8 cellular contexts compared by ENCODE assay signal in the genomic region with DNA sequence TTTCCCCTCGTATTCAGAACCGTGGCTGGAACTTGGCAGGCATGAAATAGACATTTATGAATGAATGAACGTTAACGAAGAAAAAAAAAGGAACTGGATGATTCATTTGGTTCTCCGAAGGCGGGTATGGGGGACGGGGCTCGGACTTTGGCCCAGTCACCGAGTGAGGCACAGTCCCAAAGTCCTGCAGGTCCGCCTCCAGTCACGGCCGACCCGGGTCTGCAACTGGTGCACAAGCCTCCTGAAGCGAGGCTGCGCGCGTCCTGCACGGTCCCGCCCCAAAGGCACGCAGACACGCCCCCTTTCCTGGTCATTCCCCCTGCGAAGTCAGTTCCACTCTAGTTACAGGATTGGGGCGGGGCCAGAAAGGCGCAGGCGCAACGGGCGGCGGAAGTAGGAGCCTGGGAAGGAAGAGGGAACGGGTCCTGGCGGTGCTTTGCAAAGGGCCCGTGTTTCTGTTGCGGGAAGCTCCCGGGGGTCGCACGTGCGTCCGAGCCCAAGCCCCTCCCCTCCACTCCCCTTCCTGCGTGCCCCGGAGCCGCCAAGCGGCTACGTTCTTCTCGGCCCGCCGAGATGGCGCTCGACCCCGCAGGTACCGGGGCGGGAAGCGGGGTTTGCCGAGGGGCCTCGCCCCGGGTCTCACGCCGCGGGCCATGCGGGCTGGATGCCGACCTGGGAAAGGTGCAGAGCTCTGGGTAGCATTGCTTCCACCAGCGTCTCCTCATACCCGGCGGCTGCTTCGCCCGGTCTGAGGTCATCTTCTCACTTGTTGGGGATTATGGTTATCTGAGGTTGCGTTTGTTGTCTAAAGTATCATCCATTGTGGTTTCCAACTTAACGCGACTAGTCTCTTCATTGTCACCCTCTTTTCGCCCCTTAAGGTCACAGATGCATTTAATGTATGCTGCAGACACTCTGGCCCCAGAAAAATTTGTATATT. TPM values are rescaled to one million over a fixed set of nuclear protein-coding genes. Genes with fewer than 3 reads are reported as not detected.
DNase-seq lines count a peak whose midpoint lies in the region; ATAC-seq lines count a peak whose summit lies in the region.

A gene with protein sequence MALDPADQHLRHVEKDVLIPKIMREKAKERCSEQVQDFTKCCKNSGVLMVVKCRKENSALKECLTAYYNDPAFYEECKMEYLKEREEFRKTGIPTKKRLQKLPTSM (plus strand): TSS at position 399 of the 940 bp plus-strand sequence. CDS start 175 bp downstream, at position 574.

- peaks cover 7% of the 10 kb centered on the region for H3K4me1 ChIP-seq in effector memory CD4-positive, alpha-beta T cell (ENCODE audit: control insufficient read depth, insufficient read depth, low read length, poor library complexity, severe bottlenecking)

- H3K9me3 ChIP-seq in effector memory CD4-positive, alpha-beta T cell (ENCODE audit: control insufficient read depth, low read length): no peaks in the 10 kb centered on the region

- no peaks in the 10 kb centered on the region for H3K36me3 ChIP-seq in effector memory CD4-positive, alpha-beta T cell (ENCODE audit: control insufficient read depth, insufficient read depth, low read length)

- peaks cover 25% of the 10 kb centered on the region for H3K4me1 Mint-ChIP-seq in memory B cell

- peak; percentile 99 for ATAC-seq in GM21360 (IDR thresholded peaks at IDR 0.05; ENCODE audit: unreplicated experiment)
- ATAC-seq in memory B cell (ENCODE audit: low read depth): peak; percentile 88

- H3K27ac ChIP-seq in effector memory CD4-positive, alpha-beta T cell (ENCODE audit: insufficient read depth, low read length, poor library complexity, severe bottlenecking): peak within 1 kb of the TSS; percentile 69

- peak within 1 kb of the TSS; percentile 98 for H3K4me3 Mint-ChIP-seq in memory B cell

- no peaks in the 10 kb centered on the region for H3K27me3 Mint-ChIP-seq in memory B cell

- H3K27ac Mint-ChIP-seq in memory B cell: peak within 1 kb of the TSS; percentile 69

- no peaks in the 10 kb centered on the region for H3K27me3 ChIP-seq in effector memory CD4-positive, alpha-beta T cell (replicated peaks; ENCODE audit: control insufficient read depth, insufficient read depth, low read length, poor library complexity, severe bottlenecking)

- DNase-seq in COLO668 (lab: John Stamatoyannopoulos, UW; ENCODE audit: unreplicated experiment) (peak; percentile 94), HT1080 (ENCODE audit: low read depth) (peak; percentile 98), NOMO-1 treated with DMSO at 0.1 percent for 48 hours (lab: John Stamatoyannopoulos, UW; ENCODE audit: unreplicated experiment) (peak; percentile 94), memory B cell (ENCODE audit: low spot score in 2 of 2) (peak; percentile 63 to 76)
- DNase-seq in activated CD8-positive, alpha-beta memory T cell treated with anti-CD3 and anti-CD28 coated beads for 4 hours (ENCODE audit: low read depth in 2 of 2): peak; percentile 80 to 86
- DNase-seq in effector memory CD4-positive, alpha-beta T cell: peak; percentile 84 to 90 (median 84)
- peak; percentile 93 for DNase-seq in stimulated activated CD8-positive, alpha-beta memory T cell treated with anti-CD3 and anti-CD28 coated beads, Interleukin-12 subunit alpha, Interleukin-12 subunit beta, amount 100 ng/mL, for 24 hours (ENCODE audit: extremely low read depth)

- H3K9me3 Mint-ChIP-seq in memory B cell: peaks cover 1% of the 10 kb centered on the region

- H3K36me3 Mint-ChIP-seq in memory B cell: peaks cover 2% of the 10 kb centered on the region

- peak within 1 kb of the TSS; percentile 87 for H3K4me3 ChIP-seq in effector memory CD4-positive, alpha-beta T cell (ENCODE audit: insufficient read depth, low read depth, low read length, poor library complexity, severe bottlenecking)

RNA-seq across cellular contexts. Expression of the gene that starts here (rescaled TPM):
- total RNA-seq in HT1080 (2014; rRNA removed; shearing (Covaris generic)): 17.4 and 22.1 TPM in 2 replicates
- polyA plus RNA-seq in HT1080 (2015; cell fraction: cytosol; rRNA removed): 66.5 and 72.8 TPM in 2 replicates
- polyA plus RNA-seq in HT1080 (2015; cell fraction: nucleus; rRNA removed): 29.8 and 31.7 TPM in 2 replicates

Comparison
In these comparisons a context has a peak if more than half of its experiments do, and no peak if none do; other contexts are left out.
1. Peak in every context shown above with its lines: DNase-seq, ATAC-seq, H3K4me3 ChIP-seq and H3K27ac ChIP-seq.